ENCODE assay signal across 8 cellular contexts in the genomic region with DNA sequence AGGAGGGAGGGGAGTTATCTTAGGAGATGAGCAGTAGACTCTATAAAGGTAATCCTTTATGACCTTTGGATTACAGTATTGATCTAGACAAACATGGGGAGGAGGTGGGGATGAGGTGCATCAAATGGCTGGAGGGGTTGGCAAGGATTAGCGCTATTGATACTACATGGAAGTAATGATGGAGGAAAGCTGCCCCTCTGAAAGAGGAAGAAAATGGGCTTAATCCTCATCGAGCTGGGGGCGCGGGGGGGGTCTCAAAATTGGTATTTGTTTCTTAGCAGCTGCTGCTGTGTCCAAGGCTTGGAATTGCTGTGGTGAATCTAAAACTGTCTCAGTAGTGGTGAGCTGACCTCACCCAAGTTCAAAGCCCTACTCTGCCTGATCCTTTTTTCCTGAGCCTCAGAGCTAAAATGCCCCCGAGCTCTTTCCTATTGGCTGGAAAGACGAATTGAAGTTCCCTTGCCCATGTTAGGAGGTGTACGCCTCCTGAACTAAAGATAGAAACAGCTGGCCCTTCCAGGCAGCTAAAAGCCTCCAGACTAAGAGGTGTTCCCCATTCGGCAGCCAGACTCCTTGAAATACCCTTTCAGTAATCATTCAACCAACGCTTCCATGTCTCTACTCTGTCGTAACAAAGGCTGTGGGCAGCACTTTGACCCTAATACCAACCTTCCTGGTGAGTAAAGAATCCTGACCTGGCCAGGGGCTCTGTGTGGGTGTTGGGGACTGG. TPM values are rescaled to one million over a fixed set of nuclear protein-coding genes. Genes with fewer than 3 reads are reported as not detected.
DNase-seq lines count a peak whose midpoint lies in the region; ATAC-seq and TF ChIP-seq lines count a peak whose summit lies in the region.

A gene (plus strand): TSS at position 556 of the 730 bp plus-strand sequence. CDS start 57 bp downstream, at position 613.

- no peaks in the 10 kb centered on the region for H3K27me3 ChIP-seq in SJCRH30
- no peaks in the 10 kb centered on the region for H3K27me3 ChIP-seq in gastrocnemius medialis

- H3K4me1 ChIP-seq in SJCRH30: peaks cover 6% of the 10 kb centered on the region
- H3K4me1 ChIP-seq in gastrocnemius medialis: peaks cover 0 to 3% of the 10 kb centered on the region in 2 donors

- H3K4me3 ChIP-seq in SJCRH30 (no peak within 1 kb of the TSS), foreskin fibroblast (ENCODE audit: low read depth in 1 of 2, low read length in 2 of 2) (no peak within 1 kb of the TSS), gastrocnemius medialis (peak within 1 kb of the TSS; percentile 24 to 46 (median 34))

- intact Hi-C loops in gastrocnemius medialis (cut with DNase I; ENCODE audit: low total_unique reads): no loop called here

- H3K36me3 ChIP-seq in SJCRH30 (peaks cover 80% of the 10 kb centered on the region), gastrocnemius medialis (peaks cover 0 to 37% of the 10 kb centered on the region in 2 donors)

- in situ Hi-C loops in gastrocnemius medialis (cut with MboI; ENCODE audit: low sequenced_read_pairs in 4 of 4): no loop called here

- H3K27ac ChIP-seq in SJCRH30: peak within 1 kb of the TSS; percentile 18; the same call in 1 of the 2 replicates
- H3K27ac ChIP-seq in gastrocnemius medialis: peak within 1 kb of the TSS; percentile 68 to 87 (median 80)

- peak; percentile 92 to 96 for ATAC-seq in gastrocnemius medialis

- DNase-seq in NCI-H1105 treated with DMSO at 0.1 percent for 48 hours (lab: John Stamatoyannopoulos, UW) (peak; percentile 9), NCI-H1105 (lab: John Stamatoyannopoulos, UW) (no peak), SJCRH30 (peak; percentile 59 to 69), foreskin fibroblast (peak; percentile 55 to 73), gastrocnemius medialis (peak; percentile 12 to 56), DMS79 (lab: John Stamatoyannopoulos, UW) (no peak), cortex of kidney (lab: John Stamatoyannopoulos, UW) (no peak), HuH-7.5 (ENCODE audit: low spot score) (no peak)

- no peak for TF ChIP-seq CTCF in foreskin fibroblast (IDR thresholded peaks at IDR 0.05; ENCODE audit: low read depth, low read length)
- no peak for TF ChIP-seq CTCF in gastrocnemius medialis (IDR thresholded peaks at IDR 0.05 in 4 of 5, conservative IDR thresholded peaks at IDR 0.05 in 1 of 5)

- H3K9me3 ChIP-seq in SJCRH30 (replicated peaks): no peaks in the 10 kb centered on the region
- no peaks in the 10 kb centered on the region for H3K9me3 ChIP-seq in gastrocnemius medialis

- TF ChIP-seq POLR2A in gastrocnemius medialis (IDR thresholded peaks at IDR 0.05): peak in 1 of 2 donors; percentile 13

RNA-seq across cellular contexts. Expression of the gene that starts here (rescaled TPM):
- total RNA-seq in SJCRH30 (2014; rRNA removed; shearing (Covaris generic)): 4.5 and 5.0 TPM in 2 replicates
- total RNA-seq in gastrocnemius medialis: 10 to 100 TPM in 1 of 4 donors, 1 to 10 TPM in 3; 2.4 to 17.1 (median 5.4) TPM

Comparison
In these comparisons a context has a peak if more than half of its experiments do, and no peak if none do; other contexts are left out.
1. DNase-seq: peak in NCI-H1105 treated with DMSO at 0.1 percent for 48 hours (single experiment), SJCRH30 (2 of 2), foreskin fibroblast (2 of 2) and gastrocnemius medialis (2 of 2); none in NCI-H1105 (single experiment), DMS79 (single experiment), cortex of kidney (single experiment) and HuH-7.5 (single experiment).
2. H3K4me3 ChIP-seq: peak in gastrocnemius medialis (4 of 4); none in SJCRH30 (single experiment) and foreskin fibroblast (0 of 2).